In genomic region chr1:152388889-152389288, GRCh38 we compare ENCODE assay signal across 33 cellular contexts. TPM values are rescaled to one million over a fixed set of nuclear protein-coding genes. Genes with fewer than 3 reads are reported as not detected.
"Had no signal": no experiment of that assay in that cellular context is flagged by ENCODE, and none has a peak within 500 bp of the region (broad histone marks: within the 10 kb centered on the region; RNA-seq: fewer than 3 reads in every experiment).

No MANE protein-coding gene starts in this region.

- ATAC-seq: foreskin keratinocyte; heart right ventricle; left cardiac atrium; left lung; naive thymus-derived CD8-positive, alpha-beta T cell; stimulated activated naive CD8-positive, alpha-beta T cell treated with anti-CD3 and anti-CD28 coated beads, Interleukin-15, amount 100 ng/mL, for 72 hours; upper lobe of right lung had no signal

- DNase-seq: colonic mucosa; effector CD8-positive, alpha-beta T cell; foreskin keratinocyte; glutamatergic neuron; heart right ventricle; hippocampal formation; left cardiac atrium; left lung; mesendoderm; midbrain; naive thymus-derived CD8-positive, alpha-beta T cell; nephron progenitor cell; nucleus accumbens; sigmoid colon; spleen; stimulated activated naive CD4-positive, alpha-beta T cell; stimulated activated naive CD8-positive, alpha-beta T cell treated with anti-CD3 and anti-CD28 coated beads, Interleukin-15, amount 100 ng/mL, for 72 hours; transverse colon; upper lobe of right lung had no signal

- H3K36me3 ChIP-seq: colonic mucosa, esophagus muscularis mucosa, heart right ventricle, left lung, prostate gland, right atrium auricular region, sigmoid colon, spleen, suprapubic skin, transverse colon, upper lobe of right lung, vagina had no signal

- H3K4me1 ChIP-seq: colonic mucosa, esophagus muscularis mucosa, heart right ventricle, left lung, prostate gland, right atrium auricular region, sigmoid colon, spleen, suprapubic skin, transverse colon, upper lobe of right lung, vagina had no signal

- H3K9me3 ChIP-seq: colonic mucosa, esophagus muscularis mucosa, heart right ventricle, left lung, prostate gland, right atrium auricular region, sigmoid colon, spleen, suprapubic skin, transverse colon, upper lobe of right lung, vagina had no signal

- H3K27me3 ChIP-seq: colonic mucosa, esophagus muscularis mucosa, right atrium auricular region, sigmoid colon, suprapubic skin, transverse colon, upper lobe of right lung, vagina had no signal

- H3K27ac ChIP-seq: colonic mucosa, esophagus muscularis mucosa, foreskin keratinocyte, heart right ventricle, left lung, prostate gland, right atrium auricular region, sigmoid colon, skin epidermis, spleen, suprapubic skin, transverse colon, upper lobe of right lung, vagina had no signal

- H3K4me3 ChIP-seq: colonic mucosa, esophagus muscularis mucosa, heart right ventricle, left lung, prostate gland, right atrium auricular region, sigmoid colon, skin epidermis, spleen, suprapubic skin, transverse colon, upper lobe of right lung, vagina had no signal

- FAIRE-seq: endothelial cell of umbilical vein, islet of Langerhans had no signal

RNA-seq across cellular contexts. Expression of gene CRNN, which starts 25.2 kb away (rescaled TPM):
- total RNA-seq: colonic mucosa; endothelial cell of umbilical vein; epithelial cell of proximal tubule; fibroblast of lung; foreskin keratinocyte; heart right ventricle; kidney epithelial cell; left cardiac atrium; left lung; lung microvascular endothelial cell; mucosa of gallbladder; naive thymus-derived CD8-positive, alpha-beta T cell; osteocyte; right atrium auricular region; sigmoid colon; spleen; transverse colon; upper lobe of right lung had no signal
- polyA plus RNA-seq: endothelial cell of umbilical vein; fibroblast of lung; foreskin keratinocyte; naive thymus-derived CD8-positive, alpha-beta T cell had no signal

RNA-seq across cellular contexts. Expression of gene FLG2, which starts 29.1 kb away (rescaled TPM):
- total RNA-seq: colonic mucosa, endothelial cell of umbilical vein, epithelial cell of proximal tubule, esophagus muscularis mucosa, fibroblast of lung, heart right ventricle, kidney epithelial cell, left cardiac atrium, left lung, lung microvascular endothelial cell, mucosa of gallbladder, osteocyte, right atrium auricular region, sigmoid colon, transverse colon, upper lobe of right lung, vagina had no signal
- polyA plus RNA-seq: endothelial cell of umbilical vein, fibroblast of lung, heart right ventricle, sigmoid colon, spleen had no signal
